ENCODE assay signal across 1 cellular context in genomic region chr1:109610609-109611307, GRCh38.
TF ChIP-seq lines count a peak whose summit lies in the region.

No MANE protein-coding gene starts in this region.

TF ChIP-seq in HEK293, 187 proteins besides CTCF, POLR2A, EP300 and RAD21 (continued from another document):
- TF ChIP-seq ZNF362 (tag by site-specific recombination; IDR thresholded peaks at IDR 0.05) (peak; percentile 95), ZNF692 (tag by site-specific recombination; IDR thresholded peaks at IDR 0.05) (0 out of 2 replicates have a peak, but pooled peaks have one; percentile 16), SCRT2 (tag by site-specific recombination; IDR thresholded peaks at IDR 0.05) (no peak), ZNF184 (tag by site-specific recombination; IDR thresholded peaks at IDR 0.05) (no peak), ZBTB8A (tag by site-specific recombination; IDR thresholded peaks at IDR 0.05) (no peak), EGR2 (tag by site-specific recombination; IDR thresholded peaks at IDR 0.05; ENCODE audit: low read depth) (0 out of 2 replicates have a peak, but pooled peaks have one; percentile 38), ZBTB17 (tag by site-specific recombination; IDR thresholded peaks at IDR 0.05) (peak; percentile 82), SP7 (tag by site-specific recombination; IDR thresholded peaks at IDR 0.05) (0 out of 2 replicates have a peak, but pooled peaks have one; percentile 22), ZNF146 (tag by site-specific recombination; IDR thresholded peaks at IDR 0.05) (no peak), ZNF777 (tag by site-specific recombination; IDR thresholded peaks at IDR 0.05; ENCODE audit: borderline replicate concordance) (no peak)
